In genomic region chr9:132647355-132647754, GRCh38 we compare ENCODE assay signal across 13 cellular contexts. TPM values are rescaled to one million over a fixed set of nuclear protein-coding genes. Genes with fewer than 3 reads are reported as not detected.
DNase-seq lines count a peak whose midpoint lies in the region; ATAC-seq, FAIRE-seq and TF ChIP-seq lines count a peak whose summit lies in the region.
"Had no signal": no experiment of that assay in that cellular context is flagged by ENCODE, and none has a peak within 500 bp of the region (broad histone marks: within the 10 kb centered on the region; RNA-seq: fewer than 3 reads in every experiment).

No MANE protein-coding gene starts in this region.

- H3K27me3 ChIP-seq in ovary, result no peaks in the 10 kb centered on the region
- H3K27me3 ChIP-seq: BLaER1 treated with 17β-estradiol and CSF1 and Interleukin-3, amounts not matched to agents 10 nM and 100 nM had no signal

- H3K9me3 ChIP-seq in ovary, result no peaks in the 10 kb centered on the region
- H3K9me3 ChIP-seq: BLaER1 treated with 17β-estradiol and CSF1 and Interleukin-3, amounts not matched to agents 10 nM and 100 nM; HAP-1; prostate gland had no signal

- H3K36me3 ChIP-seq in ovary, result no peaks in the 10 kb centered on the region

- TF ChIP-seq POLR2A in ovary (IDR thresholded peaks at IDR 0.05), result no peak

- ATAC-seq in HG02678 (IDR thresholded peaks at IDR 0.05; ENCODE audit: unreplicated experiment), result no peak
- ATAC-seq in GM19328 (IDR thresholded peaks at IDR 0.05; ENCODE audit: unreplicated experiment), result no peak

- TF ChIP-seq CTCF in fibroblast of the aortic adventitia (IDR thresholded peaks at IDR 0.05; ENCODE audit: insufficient read depth, low read length) (no peak), ovary (IDR thresholded peaks at IDR 0.05) (no peak)

- WGBS in ovary, 3 donors, result 67 to 80% (median 75%) methylated on average over 4 of the region's 4 CpGs

- peak; percentile 2 for DNase-seq in stimulated activated CD4-positive, alpha-beta T cell treated with anti-CD3 and anti-CD28 coated beads, Interleukin-1b, Interleukin-23, amount 100 ng/mL, for 48 hours
- no peak for DNase-seq in stimulated activated CD4-positive, alpha-beta T cell treated with anti-CD3 and anti-CD28 coated beads, Interleukin-2, amount 100 ng/mL, for 48 hours
- DNase-seq in T1000 (lab: John Stamatoyannopoulos, UW) (peak; percentile 75), fibroblast of the aortic adventitia (ENCODE audit: low read depth) (peak; percentile 89), urothelium cell line (ENCODE audit: low spot score) (peak; percentile 86), ovary (no peak)

- TF ChIP-seq EP300 in ovary (IDR thresholded peaks at IDR 0.05), result no peak

- no peak for FAIRE-seq in urothelium cell line (lab: Jason Lieb, UNC)

- H3K4me3 ChIP-seq in fibroblast of the aortic adventitia (ENCODE audit: low read depth, low read length) (no peak overlapping the region), ovary (no peak overlapping the region)
- H3K4me3 ChIP-seq: BLaER1 treated with 17β-estradiol and CSF1 and Interleukin-3, amounts not matched to agents 10 nM and 100 nM; HAP-1; lung; prostate gland had no signal

- no peak overlapping the region for H3K27ac ChIP-seq in ovary
- H3K27ac ChIP-seq: BLaER1 treated with 17β-estradiol and CSF1 and Interleukin-3, amounts not matched to agents 10 nM and 100 nM; KMS-11 had no signal

- intact Hi-C loops in ovary (cut with DNase I), result no loop called here

- no peaks in the 10 kb centered on the region for H3K4me1 ChIP-seq in ovary (ENCODE audit: insufficient read depth)
- H3K4me1 ChIP-seq: BLaER1 treated with 17β-estradiol and CSF1 and Interleukin-3, amounts not matched to agents 10 nM and 100 nM; HAP-1; prostate gland had no signal

RNA-seq across cellular contexts. Expression of gene DDX31, which starts 22.4 kb away (rescaled TPM):
- 4.5 and 13.5 TPM in 2 replicates for total RNA-seq in fibroblast of the aortic adventitia (ENCODE audit: low replicate concordance)
- 10 to 100 TPM in 6 of 7 donors, 1 to 10 TPM in 1; 9.7 to 19.6 (median 16.4) TPM for total RNA-seq in ovary
- polyA plus RNA-seq in ovary, result 10 to 100 TPM; 10.6 to 11.0 TPM

RNA-seq across cellular contexts. Expression of gene GTF3C4, which starts 22.9 kb away (rescaled TPM):
- total RNA-seq in fibroblast of the aortic adventitia (ENCODE audit: low replicate concordance) (16.4 and 19.8 TPM in 2 replicates), ovary (10 to 100 TPM in 6 of 7 donors, 1 to 10 TPM in 1; 9.8 to 19.4 (median 17.8) TPM)
- polyA plus RNA-seq in ovary, result 10 to 100 TPM in 1 of 2 donors, 1 to 10 TPM in 1; 7.0 to 14.6 TPM

Comparison
In these comparisons a context has a peak if more than half of its experiments do, and no peak if none do; other contexts are left out.
1. DNase-seq: peak in stimulated activated CD4-positive, alpha-beta T cell treated with anti-CD3 and anti-CD28 coated beads, Interleukin-1b, Interleukin-23, amount 100 ng/mL, for 48 hours (single experiment), T1000 (single experiment), fibroblast of the aortic adventitia (single experiment) and urothelium cell line (single experiment); none in stimulated activated CD4-positive, alpha-beta T cell treated with anti-CD3 and anti-CD28 coated beads, Interleukin-2, amount 100 ng/mL, for 48 hours (0 of 2) and ovary (0 of 5).